ENCODE assay signal across 10 cellular contexts in the genomic region with DNA sequence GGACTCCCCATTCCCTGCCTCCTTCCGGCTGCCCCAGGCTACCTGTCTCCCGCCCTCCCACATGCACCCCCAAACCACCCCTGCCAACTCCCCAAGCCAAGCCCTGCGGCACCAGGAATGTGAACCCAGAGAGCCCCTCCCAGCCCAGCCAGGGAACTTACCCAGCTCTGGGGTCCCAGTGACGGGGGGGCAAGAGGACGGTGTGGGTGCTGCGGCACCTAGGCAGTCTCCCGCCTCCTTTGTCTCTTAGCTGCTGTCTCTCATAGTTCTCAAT. TPM values are rescaled to one million over a fixed set of nuclear protein-coding genes. Genes with fewer than 3 reads are reported as not detected.
A peak's percentile ranks its signal among the peaks of the same experiment; 100 is the strongest.
DNase-seq lines count a peak whose midpoint lies in the region; ATAC-seq, FAIRE-seq and TF ChIP-seq lines count a peak whose summit lies in the region.
"Had no signal": no experiment of that assay in that cellular context is flagged by ENCODE, and none has a peak within 500 bp of the region (broad histone marks: within the 10 kb centered on the region; RNA-seq: fewer than 3 reads in every experiment).

No MANE protein-coding gene starts in this region.

- peak overlapping the region; percentile 98 for H3K4me2 ChIP-seq in astrocyte (ENCODE audit: low read length)

- peak overlapping the region; percentile 87 for H3K4me3 Mint-ChIP-seq in astrocyte (ENCODE audit: unreplicated experiment)
- H3K4me3 Mint-ChIP-seq in activated T-cell treated with anti-CD3 and anti-CD28 coated beads, Interleukin-2, amount 50 U/mL, for 4 hours, result no peak overlapping the region

- no peaks in the 10 kb centered on the region for H3K9me3 ChIP-seq in astrocyte (ENCODE audit: insufficient read depth, low read depth, low read length)
- H3K9me3 ChIP-seq in iPS-20b (ENCODE audit: insufficient read depth, low read depth, low read length), result no peaks in the 10 kb centered on the region
- H3K9me3 ChIP-seq in skeletal muscle tissue (ENCODE audit: control insufficient read depth in 3 of 3, low read length in 3 of 3), result no peaks in the 10 kb centered on the region

- peaks cover 10% of the 10 kb centered on the region for H3K4me1 Mint-ChIP-seq in astrocyte (ENCODE audit: low read depth, unreplicated experiment)
- peaks cover 1% of the 10 kb centered on the region for H3K4me1 Mint-ChIP-seq in activated T-cell treated with anti-CD3 and anti-CD28 coated beads, Interleukin-2, amount 50 U/mL, for 4 hours (ENCODE audit: low read depth)

- H3K27ac ChIP-seq in astrocyte (ENCODE audit: low read depth, low read length) (peak overlapping the region; percentile 45), iPS-20b (ENCODE audit: low read length) (no peak overlapping the region), skeletal muscle tissue (ENCODE audit: low read depth, low read length) (peak overlapping the region; percentile 85)

- H4K20me1 ChIP-seq in astrocyte (ENCODE audit: insufficient read depth, low read length), result peaks cover 4% of the 10 kb centered on the region

- H3K9ac ChIP-seq in astrocyte (ENCODE audit: low read length), result peak overlapping the region; percentile 91
- H3K9ac ChIP-seq in iPS-20b (ENCODE audit: low read depth, low read length), result peak overlapping the region; percentile 83; the same call in 1 of the 2 replicates
- peak overlapping the region; percentile 67 to 81 (median 68) for H3K9ac ChIP-seq in skeletal muscle tissue (ENCODE audit: low read depth in 1 of 3, low read length in 3 of 3)

- H3K36me3 ChIP-seq in astrocyte (ENCODE audit: insufficient read depth, low read length) (no peaks in the 10 kb centered on the region), iPS-20b (ENCODE audit: insufficient read depth, low read depth, low read length) (no peaks in the 10 kb centered on the region), skeletal muscle tissue (ENCODE audit: control insufficient read depth in 3 of 3, insufficient read depth in 3 of 3, low read length in 3 of 3) (peaks cover 0 to 6% (median 4%) of the 10 kb centered on the region in 3 donors)

- H3K9me3 Mint-ChIP-seq in astrocyte (ENCODE audit: unreplicated experiment), result no peaks in the 10 kb centered on the region
- no peaks in the 10 kb centered on the region for H3K9me3 Mint-ChIP-seq in activated T-cell treated with anti-CD3 and anti-CD28 coated beads, Interleukin-2, amount 50 U/mL, for 4 hours

- peaks cover 10% of the 10 kb centered on the region for H3K36me3 Mint-ChIP-seq in astrocyte (ENCODE audit: low read depth, unreplicated experiment)
- peaks cover 2% of the 10 kb centered on the region for H3K36me3 Mint-ChIP-seq in activated T-cell treated with anti-CD3 and anti-CD28 coated beads, Interleukin-2, amount 50 U/mL, for 4 hours (ENCODE audit: insufficient read depth)

- H3K79me2 ChIP-seq in astrocyte (ENCODE audit: insufficient read depth, low read length), result peaks cover 21% of the 10 kb centered on the region

- peak overlapping the region; percentile 54 for H3K4me3 ChIP-seq in astrocyte (ENCODE audit: insufficient read depth, low read depth, low read length)
- H3K4me3 ChIP-seq in iPS-20b (ENCODE audit: low read length), result peak overlapping the region; percentile 63
- H3K4me3 ChIP-seq in skeletal muscle tissue (ENCODE audit: low read length in 3 of 3), result peak overlapping the region; percentile 46 to 72 (median 58)

- no peak for TF ChIP-seq CTCF in astrocyte (IDR thresholded peaks at IDR 0.05; ENCODE audit: insufficient read depth, low read depth, low read length)

- ATAC-seq in activated T-cell treated with anti-CD3 and anti-CD28 coated beads, Interleukin-2, amount 50 U/mL, for 4 hours, result no peak
- no peak for ATAC-seq in HG03280 (IDR thresholded peaks at IDR 0.05; ENCODE audit: unreplicated experiment)

- H3K27me3 ChIP-seq in astrocyte (ENCODE audit: insufficient read depth, low read length), result no peaks in the 10 kb centered on the region
- no peaks in the 10 kb centered on the region for H3K27me3 ChIP-seq in iPS-20b (ENCODE audit: insufficient read depth, low read length)
- no peaks in the 10 kb centered on the region for H3K27me3 ChIP-seq in skeletal muscle tissue (ENCODE audit: control insufficient read depth in 3 of 3, insufficient read depth in 3 of 3, low read length in 3 of 3)

- no peak for FAIRE-seq in astrocyte (lab: Jason Lieb, UNC)

- DNase-seq in GM03348 (ENCODE audit: low spot score) (peak; percentile 33), astrocyte (ENCODE audit: low read depth) (no peak), C1 segment of cervical spinal cord (lab: John Stamatoyannopoulos, UW) (no peak), UCSD-AML1 (lab: John Stamatoyannopoulos, UW; ENCODE audit: unreplicated experiment) (no peak)
- DNase-seq in activated T-cell treated with anti-CD3 and anti-CD28 coated beads, Interleukin-2, amount 50 U/mL, for 4 hours, result no peak
- DNase-seq: GF-D8 had no signal

- H3K4me1 ChIP-seq in astrocyte (ENCODE audit: insufficient read depth, low read length) (peaks cover 15% of the 10 kb centered on the region), iPS-20b (ENCODE audit: insufficient read depth, low read length) (peaks cover 12% of the 10 kb centered on the region), skeletal muscle tissue (ENCODE audit: control insufficient read depth in 3 of 3, insufficient read depth in 3 of 3, low read length in 3 of 3) (peaks cover 15 to 33% (median 25%) of the 10 kb centered on the region in 3 donors)

- H2AFZ ChIP-seq in astrocyte (ENCODE audit: low read depth, low read length), result peak overlapping the region; percentile 82

- H3K27me3 Mint-ChIP-seq in astrocyte (ENCODE audit: low read depth, unreplicated experiment), result no peaks in the 10 kb centered on the region
- H3K27me3 Mint-ChIP-seq in activated T-cell treated with anti-CD3 and anti-CD28 coated beads, Interleukin-2, amount 50 U/mL, for 4 hours (ENCODE audit: low read depth), result peaks cover 2% of the 10 kb centered on the region

- peak overlapping the region; percentile 94 for H3K27ac Mint-ChIP-seq in astrocyte (ENCODE audit: unreplicated experiment)

RNA-seq across cellular contexts. Expression of gene PLEKHA4, which starts 0.6 kb away (rescaled TPM):
- 27.5 and 32.8 TPM in 2 replicates for total RNA-seq in astrocyte
- total RNA-seq in skeletal muscle tissue, result 14.1 TPM
- total RNA-seq in activated T-cell treated with anti-CD3 and anti-CD28 coated beads, Interleukin-2, amount 50 U/mL, for 4 hours, result 1 to 10 TPM; 4.1 to 4.6 (median 4.6) TPM

RNA-seq across cellular contexts. Expression of gene PPP1R15A, which starts 4.4 kb away (rescaled TPM):
- total RNA-seq in astrocyte, result 39.5 and 53.2 TPM in 2 replicates
- total RNA-seq in skeletal muscle tissue, result 26.1 TPM
- 100 to 1,000 TPM in 2 of 3 donors, 10 to 100 TPM in 1; 76.0 to 134 (median 110) TPM for total RNA-seq in activated T-cell treated with anti-CD3 and anti-CD28 coated beads, Interleukin-2, amount 50 U/mL, for 4 hours

RNA-seq across cellular contexts. Expression of gene TULP2, which starts 30.7 kb away (rescaled TPM):
- not detected in 2 replicates for total RNA-seq in astrocyte
- total RNA-seq in skeletal muscle tissue, result not detected
- total RNA-seq in activated T-cell treated with anti-CD3 and anti-CD28 coated beads, Interleukin-2, amount 50 U/mL, for 4 hours, result under 1 TPM in 1 of 3 donors, not detected in 2; 0.69 TPM
- total RNA-seq: lower leg skin had no signal

RNA-seq across cellular contexts. Expression of gene HSD17B14, which starts 31.6 kb away (rescaled TPM):
- 8.2 and 9.7 TPM in 2 replicates for total RNA-seq in astrocyte
- total RNA-seq in skeletal muscle tissue, result 0.52 TPM
- under 1 TPM; 0.37 to 0.65 (median 0.61) TPM for total RNA-seq in activated T-cell treated with anti-CD3 and anti-CD28 coated beads, Interleukin-2, amount 50 U/mL, for 4 hours

RNA-seq across cellular contexts. Expression of gene NUCB1, which starts 32.3 kb away (rescaled TPM):
- total RNA-seq in astrocyte (164 and 189 TPM in 2 replicates), skeletal muscle tissue (107 TPM)
- total RNA-seq in activated T-cell treated with anti-CD3 and anti-CD28 coated beads, Interleukin-2, amount 50 U/mL, for 4 hours, result 10 to 100 TPM; 88.5 to 90.0 (median 89.3) TPM
